In the genomic region with DNA sequence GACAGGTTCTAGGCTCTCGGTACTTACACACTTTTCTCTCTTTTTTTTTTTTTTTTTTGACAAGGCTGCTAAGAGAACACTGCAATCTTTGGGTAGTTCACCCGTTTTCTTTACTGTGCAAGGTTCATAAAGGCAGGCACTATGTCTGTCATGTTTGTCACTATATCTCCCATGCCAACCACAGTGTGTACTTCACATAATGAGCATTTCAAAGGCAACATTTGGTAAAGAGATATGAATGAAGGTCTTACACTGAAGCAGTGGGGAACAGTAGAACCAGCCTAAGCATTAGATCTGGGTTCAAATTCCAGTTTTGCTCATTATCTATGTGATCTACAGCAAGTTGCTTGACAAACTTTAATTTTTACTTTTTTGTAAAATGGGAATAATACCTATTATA, we compare ENCODE assay signal across 13 cellular contexts. TPM values are rescaled to one million over a fixed set of nuclear protein-coding genes. Genes with fewer than 3 reads are reported as not detected.
DNase-seq lines count a peak whose midpoint lies in the region; TF ChIP-seq lines count a peak whose summit lies in the region.
"Had no signal": no experiment of that assay in that cellular context is flagged by ENCODE, and none has a peak within 500 bp of the region (broad histone marks: within the 10 kb centered on the region; RNA-seq: fewer than 3 reads in every experiment).

No MANE protein-coding gene starts in this region.

- TF ChIP-seq CTCF in 22Rv1 (IDR thresholded peaks at IDR 0.05) (no peak), WERI-Rb-1 (IDR thresholded peaks at IDR 0.05; ENCODE audit: low read depth, low read length) (no peak)

- H3K36me3 ChIP-seq in HUES64 (ENCODE audit: insufficient read depth, low read length) (peaks cover 9% of the 10 kb centered on the region), WERI-Rb-1 (peaks cover 9% of the 10 kb centered on the region), mesenchymal stem cell (ENCODE audit: control insufficient read depth in 1 of 2, insufficient read depth in 2 of 2, low read depth in 1 of 2, low read length in 2 of 2) (peaks cover 0 to 1% of the 10 kb centered on the region in 2 experiments), neuronal stem cell (replicated peaks in 1 of 2; ENCODE audit: control insufficient read depth in 2 of 2, insufficient read depth in 2 of 2, low read length in 2 of 2) (peaks cover 0 to 20% of the 10 kb centered on the region in 2 donors)
- H3K36me3 ChIP-seq: right atrium auricular region had no signal

- no peak overlapping the region for H3K23ac ChIP-seq in mesenchymal stem cell (ENCODE audit: low read length in 2 of 2)
- no peak overlapping the region for H3K23ac ChIP-seq in neuronal stem cell (ENCODE audit: low read depth, low read length, poor library complexity)

- H3K9ac ChIP-seq in HUES64 (ENCODE audit: low read depth, low read length) = peak overlapping the region; percentile 79; the same call in 1 of the 2 replicates
- peak overlapping the region; percentile 87 for H3K9ac ChIP-seq in mesenchymal stem cell (ENCODE audit: low read length)
- H3K9ac ChIP-seq in neuronal stem cell (ENCODE audit: low read depth, low read length, poor library complexity) = no peak overlapping the region

- H3K27ac ChIP-seq in 22Rv1 = peak overlapping the region; percentile 97
- no peak overlapping the region for H3K27ac ChIP-seq in HUES64 (ENCODE audit: low read depth, low read length)
- peak overlapping the region; percentile 92 for H3K27ac ChIP-seq in WERI-Rb-1
- H3K27ac ChIP-seq in mesenchymal stem cell (ENCODE audit: low read length, poor library complexity, severe bottlenecking) = no peak overlapping the region
- no peak overlapping the region for H3K27ac ChIP-seq in neuronal stem cell (replicated peaks; ENCODE audit: low read length)

- CTCF ChIA-PET in HEK293T (lab: Yijun Ruan, JAX) = no interaction called here

- H2AK5ac ChIP-seq in mesenchymal stem cell (ENCODE audit: low read length, severe bottlenecking) (no peak overlapping the region), neuronal stem cell (ENCODE audit: low read depth, low read length) (no peak overlapping the region)

- POLR2A ChIA-PET in HEK293T (lab: Yijun Ruan, JAX) = no interaction called here

- H4K91ac ChIP-seq in mesenchymal stem cell (ENCODE audit: low read length) = no peak overlapping the region
- no peak overlapping the region for H4K91ac ChIP-seq in neuronal stem cell (ENCODE audit: low read depth, low read length, poor library complexity)

- no peaks in the 10 kb centered on the region for H3K79me1 ChIP-seq in mesenchymal stem cell (replicated peaks; ENCODE audit: low read length, poor library complexity, severe bottlenecking)
- H3K79me1 ChIP-seq in neuronal stem cell (ENCODE audit: low read depth, low read length) = no peaks in the 10 kb centered on the region

- H2BK120ac ChIP-seq in mesenchymal stem cell (ENCODE audit: low read depth, low read length) (peak overlapping the region; percentile 19), neuronal stem cell (ENCODE audit: low read depth, low read length) (no peak overlapping the region)

- no peak overlapping the region for H2BK15ac ChIP-seq in mesenchymal stem cell (ENCODE audit: low read depth, poor library complexity, severe bottlenecking)
- no peak overlapping the region for H2BK15ac ChIP-seq in neuronal stem cell (ENCODE audit: low read length)

- H3K4me2 ChIP-seq in mesenchymal stem cell (ENCODE audit: low read length, poor library complexity, severe bottlenecking) (no peak overlapping the region), neuronal stem cell (ENCODE audit: insufficient read depth, low read length, poor library complexity, severe bottlenecking) (no peak overlapping the region)

- no peak overlapping the region for H3K4ac ChIP-seq in mesenchymal stem cell (ENCODE audit: low read depth in 1 of 2, low read length in 2 of 2)
- H3K4ac ChIP-seq in neuronal stem cell (ENCODE audit: low read length) = no peak overlapping the region

- H3K9me3 ChIP-seq in HUES64 (ENCODE audit: insufficient read depth, low read depth, low read length) (no peaks in the 10 kb centered on the region), WERI-Rb-1 (ENCODE audit: severe bottlenecking) (no peaks in the 10 kb centered on the region), mesenchymal stem cell (ENCODE audit: control insufficient read depth, low read length) (no peaks in the 10 kb centered on the region), neuronal stem cell (replicated peaks in 1 of 2; ENCODE audit: control insufficient read depth in 2 of 2, insufficient read depth in 1 of 2, low read depth in 1 of 2, low read length in 2 of 2) (no peaks in the 10 kb centered on the region)
- H3K9me3 ChIP-seq: right atrium auricular region had no signal

- H3K4me3 ChIP-seq in HUES64 (ENCODE audit: low read length) (no peak overlapping the region), WERI-Rb-1 (ENCODE audit: low read depth, low read length) (no peak overlapping the region; the same call in 1 of the 2 replicates), mesenchymal stem cell (ENCODE audit: insufficient read depth in 1 of 2, low read depth in 1 of 2, low read length in 2 of 2) (no peak overlapping the region), neuronal stem cell (ENCODE audit: low read length in 2 of 2) (no peak overlapping the region)

- H2AFZ ChIP-seq in mesenchymal stem cell (ENCODE audit: low read depth, low read length) (no peak overlapping the region), neuronal stem cell (ENCODE audit: low read length) (no peak overlapping the region)

- WGBS in HUES64 = 85% methylated on average over 2 of the region's 2 CpGs
- 100% methylated on average over 2 of the region's 2 CpGs for WGBS in mesenchymal stem cell
- no CpG with 5 or more reads among the region's 2 CpGs for WGBS in neuronal stem cell (ENCODE audit: extremely low coverage in 2 of 2, insufficient read length in 2 of 2, insufficient replicate concordance in 1 of 2), 2 donors

- H3K14ac ChIP-seq in mesenchymal stem cell (ENCODE audit: low read length in 2 of 2) = no peak overlapping the region
- H3K14ac ChIP-seq in neuronal stem cell (ENCODE audit: low read length) = no peak overlapping the region

- H4K8ac ChIP-seq in mesenchymal stem cell (ENCODE audit: low read length) (peak overlapping the region; percentile 84), neuronal stem cell (ENCODE audit: low read depth, low read length) (no peak overlapping the region)

- DNase-seq in WERI-Rb-1 (no peak), mesenchymal stem cell (no peak), neuronal stem cell (ENCODE audit: low spot score) (no peak), HEK293T (ENCODE audit: extremely low spot score) (no peak), amygdala (lab: John Stamatoyannopoulos, UW) (no peak)
- DNase-seq in effector CD4-positive, alpha-beta T cell = no peak
- DNase-seq: activated B cell treated with CpG ODN at 0.5 μM for 24 hours; activated CD8-positive, alpha-beta memory T cell treated with anti-CD3 and anti-CD28 coated beads, Interleukin-2, amount 50 U/mL, for 48 hours; activated naive CD8-positive, alpha-beta T cell treated with anti-CD3 and anti-CD28 coated beads for 36 hours; erythroblast had no signal

- H3K18ac ChIP-seq in mesenchymal stem cell (ENCODE audit: low read depth in 1 of 2, low read length in 2 of 2) (no peak overlapping the region), neuronal stem cell (ENCODE audit: low read length) (no peak overlapping the region)

- no peak overlapping the region for H2BK5ac ChIP-seq in mesenchymal stem cell (ENCODE audit: low read depth, low read length, poor library complexity, severe bottlenecking)
- no peak overlapping the region for H2BK5ac ChIP-seq in neuronal stem cell (ENCODE audit: low read length)

- H2BK12ac ChIP-seq in mesenchymal stem cell (ENCODE audit: low read length in 2 of 2) = peak overlapping the region in 1 of 2 experiments; percentile 49
- H2BK12ac ChIP-seq in neuronal stem cell (ENCODE audit: low read length) = no peak overlapping the region

- H3K4me1 ChIP-seq in HUES64 (ENCODE audit: insufficient read depth, low read length) = peaks cover 15% of the 10 kb centered on the region
- no peaks in the 10 kb centered on the region for H3K4me1 ChIP-seq in mesenchymal stem cell (ENCODE audit: control insufficient read depth, insufficient read depth, low read depth, low read length)
- H3K4me1 ChIP-seq in neuronal stem cell (ENCODE audit: control insufficient read depth in 2 of 2, insufficient read depth in 1 of 2, low read depth in 1 of 2, low read length in 2 of 2) = peaks cover 2 to 10% of the 10 kb centered on the region in 2 donors

- H3K27me3 ChIP-seq in HUES64 (ENCODE audit: insufficient read depth, low read length) (no peaks in the 10 kb centered on the region), WERI-Rb-1 (ENCODE audit: insufficient read depth, low read depth, severe bottlenecking) (no peaks in the 10 kb centered on the region), mesenchymal stem cell (ENCODE audit: control insufficient read depth in 1 of 2, insufficient read depth in 1 of 2, low read length in 2 of 2) (no peaks in the 10 kb centered on the region), neuronal stem cell (ENCODE audit: control insufficient read depth in 3 of 3, insufficient read depth in 3 of 3, low read depth in 1 of 3, low read length in 3 of 3) (no peaks in the 10 kb centered on the region)
- H3K27me3 ChIP-seq: right atrium auricular region had no signal

TF ChIP-seq in HEK293T, 16 proteins besides CTCF, POLR2A, EP300 and RAD21 (continues in another document):
- TF ChIP-seq SUZ12 (IDR thresholded peaks at IDR 0.05) = no peak
- no peak for TF ChIP-seq TARDBP (IDR thresholded peaks at IDR 0.05)
- no peak for TF ChIP-seq CTBP1 (IDR thresholded peaks at IDR 0.05; ENCODE audit: borderline replicate concordance)
- no peak for TF ChIP-seq BHLHE40 (IDR thresholded peaks at IDR 0.05; ENCODE audit: borderline replicate concordance)
- no peak for TF ChIP-seq FOXK2 (IDR thresholded peaks at IDR 0.05)
- no peak for TF ChIP-seq PKNOX1 (IDR thresholded peaks at IDR 0.05)
- TF ChIP-seq FOXM1 (IDR thresholded peaks at IDR 0.05; ENCODE audit: borderline replicate concordance) = no peak
- TF ChIP-seq ZNF384 (IDR thresholded peaks at IDR 0.05) = no peak
- no peak for TF ChIP-seq ARNT (IDR thresholded peaks at IDR 0.05)
- TF ChIP-seq NFRKB (IDR thresholded peaks at IDR 0.05) = no peak
- no peak for TF ChIP-seq ELF4 (IDR thresholded peaks at IDR 0.05)

RNA-seq across cellular contexts. Expression of gene HMGCR, which starts 1.5 kb away (rescaled TPM):
- 171 TPM for polyA plus RNA-seq in HUES64 (2013, experiment 1 of 2)
- polyA plus RNA-seq in HUES64 (2013, experiment 2 of 2) = 187 TPM
- polyA plus RNA-seq in mesenchymal stem cell (2013, experiment 1 of 2) = 97.7 TPM
- polyA plus RNA-seq in mesenchymal stem cell (2013, experiment 2 of 2) = 98.7 TPM
- 141 TPM for polyA plus RNA-seq in neuronal stem cell (2013, experiment 1 of 2)
- polyA plus RNA-seq in neuronal stem cell (2013, experiment 2 of 2) = 144 TPM

Comparison
In these comparisons a context has a peak if more than half of its experiments do, and no peak if none do; other contexts are left out.
1. H3K27ac ChIP-seq: peak in 22Rv1 (single experiment) and WERI-Rb-1 (single experiment); none in HUES64 (single experiment), mesenchymal stem cell (single experiment) and neuronal stem cell (single experiment).